25 cellular contexts compared by ENCODE assay signal in the genomic region with DNA sequence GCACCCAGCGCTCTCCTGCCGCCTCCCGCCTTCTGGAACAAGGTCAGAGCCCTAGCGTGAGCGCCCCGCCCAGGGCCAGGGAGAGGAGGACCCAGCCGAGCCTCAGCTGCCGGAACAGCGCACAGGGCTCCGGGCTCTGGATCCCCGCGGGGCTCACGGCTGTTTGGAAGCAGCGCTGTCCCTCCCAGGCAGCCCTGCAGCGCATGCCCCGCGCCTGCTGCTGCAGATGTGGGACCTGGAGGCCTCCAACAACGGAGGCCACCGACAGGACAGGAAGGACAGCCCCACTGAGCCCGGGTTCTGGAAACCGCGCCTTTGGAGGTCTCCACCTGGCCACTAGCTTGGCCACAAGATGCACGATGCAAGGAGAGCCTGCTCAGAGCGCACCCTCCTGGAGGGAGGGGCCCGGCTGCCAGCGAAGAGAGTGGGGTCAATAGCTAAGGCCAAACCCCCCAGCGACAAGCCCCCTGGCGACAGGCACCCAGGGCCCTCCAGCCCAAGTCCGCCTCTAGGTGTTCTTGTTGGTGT. TPM values are rescaled to one million over a fixed set of nuclear protein-coding genes. Genes with fewer than 3 reads are reported as not detected.
DNase-seq lines count a peak whose midpoint lies in the region; ATAC-seq, FAIRE-seq and TF ChIP-seq lines count a peak whose summit lies in the region.
"Had no signal": no experiment of that assay in that cellular context is flagged by ENCODE, and none has a peak within 500 bp of the region (broad histone marks: within the 10 kb centered on the region; RNA-seq: fewer than 3 reads in every experiment).

No MANE protein-coding gene starts in this region.

- H3K4me1 ChIP-seq in liver (ENCODE audit: control insufficient read depth in 4 of 4, insufficient read depth in 4 of 4, low read length in 3 of 4) (no peaks in the 10 kb centered on the region), HepG2 (ENCODE audit: insufficient read depth, low read length) (no peaks in the 10 kb centered on the region), subcutaneous abdominal adipose tissue (ENCODE audit: control insufficient read depth in 5 of 5, insufficient read depth in 5 of 5, low read length in 5 of 5) (no peaks in the 10 kb centered on the region)
- H3K4me1 ChIP-seq: HAP-1 had no signal

- H3K27me3 ChIP-seq in liver (ENCODE audit: control insufficient read depth in 4 of 4, insufficient read depth in 4 of 4, low read length in 3 of 4) (no peaks in the 10 kb centered on the region), HepG2 (ENCODE audit: control insufficient read depth in 1 of 2, insufficient read depth in 2 of 2, low read length in 2 of 2) (no peaks in the 10 kb centered on the region), subcutaneous abdominal adipose tissue (ENCODE audit: control insufficient read depth in 5 of 5, insufficient read depth in 4 of 5, low read length in 5 of 5) (no peaks in the 10 kb centered on the region)

- no peaks in the 10 kb centered on the region for H3K79me2 ChIP-seq in HepG2 (ENCODE audit: insufficient read depth, low read length)

- TF ChIP-seq RAD21 in liver (IDR thresholded peaks at IDR 0.05): no peak
- no peak for TF ChIP-seq RAD21 in HepG2 (CRISPR knock-in tag; IDR thresholded peaks at IDR 0.05)

- H3K4me3 Mint-ChIP-seq in WTC11: no peak overlapping the region
- H3K4me3 Mint-ChIP-seq: CD4-positive, CD25-positive, alpha-beta regulatory T cell; CD8-positive, alpha-beta memory T cell; IgD-negative memory B cell had no signal

- H3K9me3 Mint-ChIP-seq in WTC11: peaks cover 8% of the 10 kb centered on the region

- in situ Hi-C loops in HepG2 (cut with HindIII; ENCODE audit: extremely low pct_ligation_motif_present, low pct_unique_long_range_greater_than_20kb): no loop called here

- no peak for DNase-seq in HepG2 (ENCODE audit: low spot score)
- DNase-seq in WTC11 (ENCODE audit: low spot score): no peak
- DNase-seq: 8988T; C1 segment of cervical spinal cord; CD4-positive, CD25-positive, alpha-beta regulatory T cell; CD8-positive, alpha-beta memory T cell; COR-L47; DMS 273 treated with DMSO at 0.1 percent for 48 hours; DMS53; DND-41; EL; KBM-7 had no signal

- POLR2A ChIA-PET in HepG2 (lab: Yijun Ruan, JAX): no interaction called here
- POLR2A ChIA-PET in WTC11 (lab: Charles Lee): no interaction called here

- no peaks in the 10 kb centered on the region for H4K20me1 ChIP-seq in HepG2 (ENCODE audit: insufficient read depth, low read length)

- no peak for TF ChIP-seq CTCF in liver (IDR thresholded peaks at IDR 0.05; ENCODE audit: low read depth, low read length, missing input control)
- TF ChIP-seq CTCF in HepG2 (CRISPR knock-in tag; IDR thresholded peaks at IDR 0.05): no peak
- no peak for TF ChIP-seq CTCF in WTC11 (IDR thresholded peaks at IDR 0.05)

- H3K27ac ChIP-seq in liver (ENCODE audit: low read depth in 1 of 2, low read length in 2 of 2) (no peak overlapping the region), HepG2 (ENCODE audit: extremely low read length, insufficient read depth, low read length) (no peak overlapping the region), subcutaneous abdominal adipose tissue (ENCODE audit: low read depth, low read length) (no peak overlapping the region)

- BruUV-seq in HepG2 (replicated peaks; lab: Mats Ljungman, UMichigan): no TSS peak

- TF ChIP-seq EP300 in HepG2 (IDR thresholded peaks at IDR 0.05; ENCODE audit: low read depth in 2 of 2, low read length in 2 of 2) (no peak), HepG2 (CRISPR knock-in tag; IDR thresholded peaks at IDR 0.05; ENCODE audit: borderline replicate concordance) (no peak)

- intact Hi-C loops in HepG2 (cut with micrococcal nuclease; ENCODE audit: unreplicated experiment): no loop called here

- no peak overlapping the region for H2AFZ ChIP-seq in HepG2 (ENCODE audit: low read length)

- H3K4me3 ChIP-seq in liver (ENCODE audit: low read depth in 1 of 3, low read length in 3 of 3) (peak overlapping the region in 2 of 3 donors; percentile 42 to 55), HepG2 (replicated peaks in 1 of 3; ENCODE audit: insufficient read depth in 1 of 3, low read depth in 2 of 3, low read length in 3 of 3) (no peak overlapping the region), subcutaneous abdominal adipose tissue (ENCODE audit: low read depth in 1 of 5, low read length in 5 of 5) (peak overlapping the region in 3 of 5 donors; percentile 17 to 54 (median 27))
- H3K4me3 ChIP-seq: HAP-1 had no signal

- FAIRE-seq in HepG2 (lab: Jason Lieb, UNC): no peak
- FAIRE-seq: GM12891, GM18507, H1 had no signal

- CTCF ChIA-PET in HepG2 (lab: Yijun Ruan, JAX; ENCODE audit: low intra/inter-chr PET ratio, low total read pairs): no interaction called here
- CTCF ChIA-PET in WTC11 (lab: Charles Lee): interaction anchor here (1.9 kb wide), 1 partner anchor 30 kb away, joined by 5 read pairs; no protein-coding TSS in a partner anchor

- 94% methylated on average over 29 of the region's 29 CpGs for WGBS in liver
- no CpG with 5 or more reads among the region's 29 CpGs for WGBS in HepG2 (ENCODE audit: low lambda C conversion rate)

- H3K9ac ChIP-seq in liver (ENCODE audit: low read depth in 1 of 2, low read length in 2 of 2): no peak overlapping the region
- no peak overlapping the region for H3K9ac ChIP-seq in HepG2 (ENCODE audit: insufficient read depth, low read depth, low read length)
- no peak overlapping the region for H3K9ac ChIP-seq in subcutaneous abdominal adipose tissue (ENCODE audit: low read length in 5 of 5)

- peaks cover 21 to 61% (median 57%) of the 10 kb centered on the region in 4 donors for H3K9me3 ChIP-seq in liver (ENCODE audit: control insufficient read depth in 4 of 4, low read length in 3 of 4)
- peaks cover 88% of the 10 kb centered on the region for H3K9me3 ChIP-seq in HepG2 (ENCODE audit: low read length)
- peaks cover 14 to 81% (median 73%) of the 10 kb centered on the region in 5 donors for H3K9me3 ChIP-seq in subcutaneous abdominal adipose tissue (ENCODE audit: control insufficient read depth in 5 of 5, low read length in 5 of 5)
- H3K9me3 ChIP-seq: HAP-1 had no signal

- peaks cover 21% of the 10 kb centered on the region for H3K36me3 Mint-ChIP-seq in WTC11

- peaks cover 0 to 13% (median 0%) of the 10 kb centered on the region in 4 donors for H3K36me3 ChIP-seq in liver (ENCODE audit: control insufficient read depth in 4 of 4, insufficient read depth in 3 of 4, low read depth in 1 of 4, low read length in 3 of 4)
- H3K36me3 ChIP-seq in HepG2 (replicated peaks in 1 of 2; ENCODE audit: control insufficient read depth in 1 of 2, insufficient read depth in 2 of 2, low read length in 2 of 2): no peaks in the 10 kb centered on the region
- H3K36me3 ChIP-seq in subcutaneous abdominal adipose tissue (ENCODE audit: control insufficient read depth in 5 of 5, insufficient read depth in 5 of 5, low read length in 5 of 5): peaks cover 0 to 47% (median 40%) of the 10 kb centered on the region in 5 donors
- H3K36me3 ChIP-seq: HAP-1 had no signal

- TF ChIP-seq POLR2A in HepG2 (IDR thresholded peaks at IDR 0.05; ENCODE audit: insufficient read depth in 1 of 2, low read depth in 2 of 2, low read length in 2 of 2): no peak

- peaks cover 5% of the 10 kb centered on the region for H3K27me3 Mint-ChIP-seq in WTC11 (ENCODE audit: low read depth)
- H3K27me3 Mint-ChIP-seq: CD4-positive, CD25-positive, alpha-beta regulatory T cell; CD8-positive, alpha-beta memory T cell; IgD-negative memory B cell had no signal

- no peaks in the 10 kb centered on the region for H3K4me1 Mint-ChIP-seq in WTC11
- H3K4me1 Mint-ChIP-seq: CD4-positive, CD25-positive, alpha-beta regulatory T cell; CD8-positive, alpha-beta memory T cell had no signal

- ATAC-seq in HepG2 (no peak), WTC11 (peak; percentile 18; the same call in 1 of the 2 replicates), GM18511 (IDR thresholded peaks at IDR 0.05; ENCODE audit: unreplicated experiment) (no peak), GM18909 (IDR thresholded peaks at IDR 0.05; ENCODE audit: poor library complexity, unreplicated experiment) (no peak), HG03196 (IDR thresholded peaks at IDR 0.05; ENCODE audit: unreplicated experiment) (no peak)

- H3K27ac Mint-ChIP-seq in WTC11: no peak overlapping the region
- H3K27ac Mint-ChIP-seq: CD4-positive, CD25-positive, alpha-beta regulatory T cell; IgD-negative memory B cell had no signal

- H3K4me2 ChIP-seq in HepG2 (ENCODE audit: low read depth, low read length): no peak overlapping the region

RNA-seq across cellular contexts. Expression of gene ZSCAN18, which starts 12.6 kb away (rescaled TPM):
- 10 to 100 TPM; 13.1 to 21.7 TPM for total RNA-seq in liver
- polyA plus RNA-seq in liver: 10 to 100 TPM in 1 of 2 donors, 1 to 10 TPM in 1; 2.1 to 10.3 TPM
- total RNA-seq in HepG2 (2016; rRNA removed; fragmentation: Illumina TruSeq; extraction: Trizol): not detected in 2 replicates
- not detected in 2 replicates for total RNA-seq in HepG2 (2016; cell fraction: cytosol; rRNA removed; fragmentation: Illumina TruSeq; extraction: Trizol; ENCODE audit: low read depth)
- total RNA-seq in HepG2 (2016; cell fraction: insoluble cytoplasmic fraction; rRNA removed; fragmentation: Illumina TruSeq; extraction: Trizol): not detected in 2 replicates
- not detected in 2 replicates for total RNA-seq in HepG2 (2016; cell fraction: membrane; rRNA removed; fragmentation: Illumina TruSeq; extraction: Trizol)
- total RNA-seq in HepG2 (2016; cell fraction: nucleus; rRNA removed; fragmentation: Illumina TruSeq; extraction: Trizol): not detected in 2 replicates
- polyA plus RNA-seq in HepG2 (2011; rRNA removed): 0.10 TPM in 1 of 2 replicates, not detected in the other
- not detected in 2 replicates for polyA plus RNA-seq in HepG2 (2011; cell fraction: cytosol; rRNA removed)
- polyA plus RNA-seq in HepG2 (2011; cell fraction: nucleus; rRNA removed): not detected in 2 replicates
- polyA plus RNA-seq in HepG2 (2012): not detected in 2 replicates
- polyA plus RNA-seq in HepG2 (2016; cell fraction: cytosol; fragmentation: Illumina TruSeq; extraction: Trizol; ENCODE audit: low read depth): not detected in 2 replicates
- not detected in 2 replicates for polyA plus RNA-seq in HepG2 (2016; cell fraction: insoluble cytoplasmic fraction; fragmentation: Illumina TruSeq; extraction: Trizol; ENCODE audit: low read depth)
- polyA plus RNA-seq in HepG2 (2016; cell fraction: membrane; fragmentation: Illumina TruSeq; extraction: Trizol; ENCODE audit: low read depth): not detected in 2 replicates
- not detected in 2 replicates for polyA plus RNA-seq in HepG2 (2016; cell fraction: nucleus; fragmentation: Illumina TruSeq; extraction: Trizol; ENCODE audit: insufficient read depth, low read depth)
- polyA minus RNA-seq in HepG2 (2011; rRNA and poly(A)+ RNA removed; ENCODE audit: low replicate concordance): not detected in 2 replicates
- polyA minus RNA-seq in HepG2 (2011; cell fraction: cytosol; rRNA and poly(A)+ RNA removed): not detected in 2 replicates
- polyA minus RNA-seq in HepG2 (2011; cell fraction: nucleus; rRNA and poly(A)+ RNA removed): not detected in 2 replicates
- total RNA-seq in WTC11 (2021): 55.9 to 65.5 TPM (median 64.8 TPM) in 3 replicates

RNA-seq across cellular contexts. Expression of gene ZNF135, which starts 26.3 kb away (rescaled TPM):
- total RNA-seq in liver (1 to 10 TPM in 1 of 2 donors, under 1 TPM in 1; 0.42 to 1.5 TPM), HepG2 (2016; rRNA removed; fragmentation: Illumina TruSeq; extraction: Trizol) (not detected in 2 replicates), WTC11 (2021) (5.6 to 8.0 TPM (median 7.2 TPM) in 3 replicates)
- polyA plus RNA-seq in liver (under 1 TPM; 0.31 to 0.42 TPM), HepG2 (2011; rRNA removed) (not detected in 2 replicates)
- total RNA-seq in HepG2 (2016; cell fraction: cytosol; rRNA removed; fragmentation: Illumina TruSeq; extraction: Trizol; ENCODE audit: low read depth): not detected in 2 replicates
- not detected in 2 replicates for total RNA-seq in HepG2 (2016; cell fraction: insoluble cytoplasmic fraction; rRNA removed; fragmentation: Illumina TruSeq; extraction: Trizol)
- total RNA-seq in HepG2 (2016; cell fraction: membrane; rRNA removed; fragmentation: Illumina TruSeq; extraction: Trizol): not detected in 2 replicates
- not detected in 2 replicates for total RNA-seq in HepG2 (2016; cell fraction: nucleus; rRNA removed; fragmentation: Illumina TruSeq; extraction: Trizol)
- not detected in 2 replicates for polyA plus RNA-seq in HepG2 (2011; cell fraction: cytosol; rRNA removed)
- polyA plus RNA-seq in HepG2 (2011; cell fraction: nucleus; rRNA removed): not detected in 2 replicates
- not detected in 2 replicates for polyA plus RNA-seq in HepG2 (2012)
- polyA plus RNA-seq in HepG2 (2016; cell fraction: cytosol; fragmentation: Illumina TruSeq; extraction: Trizol; ENCODE audit: low read depth): not detected in 2 replicates
- polyA plus RNA-seq in HepG2 (2016; cell fraction: insoluble cytoplasmic fraction; fragmentation: Illumina TruSeq; extraction: Trizol; ENCODE audit: low read depth): not detected in 2 replicates
- polyA plus RNA-seq in HepG2 (2016; cell fraction: membrane; fragmentation: Illumina TruSeq; extraction: Trizol; ENCODE audit: low read depth): not detected in 2 replicates
- not detected in 2 replicates for polyA plus RNA-seq in HepG2 (2016; cell fraction: nucleus; fragmentation: Illumina TruSeq; extraction: Trizol; ENCODE audit: insufficient read depth, low read depth)
- not detected in 2 replicates for polyA minus RNA-seq in HepG2 (2011; rRNA and poly(A)+ RNA removed; ENCODE audit: low replicate concordance)
- not detected in 2 replicates for polyA minus RNA-seq in HepG2 (2011; cell fraction: cytosol; rRNA and poly(A)+ RNA removed)
- not detected in 2 replicates for polyA minus RNA-seq in HepG2 (2011; cell fraction: nucleus; rRNA and poly(A)+ RNA removed)
- total RNA-seq: G401, HT1080 had no signal

RNA-seq across cellular contexts. Expression of gene ZSCAN1, which starts 51.6 kb away (rescaled TPM):
- total RNA-seq in liver (not detected), HepG2 (2016; rRNA removed; fragmentation: Illumina TruSeq; extraction: Trizol) (not detected in 2 replicates), WTC11 (2021) (0.69 to 1.3 TPM (median 0.78 TPM) in 3 replicates)
- polyA plus RNA-seq in liver (under 1 TPM in 1 of 2 donors, not detected in 1; 0.13 TPM), HepG2 (2011; rRNA removed) (not detected in 2 replicates)
- not detected in 2 replicates for total RNA-seq in HepG2 (2016; cell fraction: cytosol; rRNA removed; fragmentation: Illumina TruSeq; extraction: Trizol; ENCODE audit: low read depth)
- total RNA-seq in HepG2 (2016; cell fraction: insoluble cytoplasmic fraction; rRNA removed; fragmentation: Illumina TruSeq; extraction: Trizol): not detected in 2 replicates
- total RNA-seq in HepG2 (2016; cell fraction: membrane; rRNA removed; fragmentation: Illumina TruSeq; extraction: Trizol): not detected in 2 replicates
- total RNA-seq in HepG2 (2016; cell fraction: nucleus; rRNA removed; fragmentation: Illumina TruSeq; extraction: Trizol): not detected in 2 replicates
- not detected in 2 replicates for polyA plus RNA-seq in HepG2 (2011; cell fraction: cytosol; rRNA removed)
- polyA plus RNA-seq in HepG2 (2011; cell fraction: nucleus; rRNA removed): not detected in 2 replicates
- not detected in 2 replicates for polyA plus RNA-seq in HepG2 (2012)
- polyA plus RNA-seq in HepG2 (2016; cell fraction: cytosol; fragmentation: Illumina TruSeq; extraction: Trizol; ENCODE audit: low read depth): not detected in 2 replicates
- not detected in 2 replicates for polyA plus RNA-seq in HepG2 (2016; cell fraction: insoluble cytoplasmic fraction; fragmentation: Illumina TruSeq; extraction: Trizol; ENCODE audit: low read depth)
- not detected in 2 replicates for polyA plus RNA-seq in HepG2 (2016; cell fraction: membrane; fragmentation: Illumina TruSeq; extraction: Trizol; ENCODE audit: low read depth)
- not detected in 2 replicates for polyA plus RNA-seq in HepG2 (2016; cell fraction: nucleus; fragmentation: Illumina TruSeq; extraction: Trizol; ENCODE audit: insufficient read depth, low read depth)
- not detected in 2 replicates for polyA minus RNA-seq in HepG2 (2011; rRNA and poly(A)+ RNA removed; ENCODE audit: low replicate concordance)
- not detected in 2 replicates for polyA minus RNA-seq in HepG2 (2011; cell fraction: cytosol; rRNA and poly(A)+ RNA removed)
- not detected in 2 replicates for polyA minus RNA-seq in HepG2 (2011; cell fraction: nucleus; rRNA and poly(A)+ RNA removed)
- total RNA-seq: CD4-positive, CD25-positive, alpha-beta regulatory T cell; CD8-positive, alpha-beta memory T cell; G401; HT1080 had no signal
- polyA plus RNA-seq: AG04450; CD4-positive, CD25-positive, alpha-beta regulatory T cell; CD8-positive, alpha-beta memory T cell; IgD-negative memory B cell had no signal

Comparison
In these comparisons a context has a peak if more than half of its experiments do, and no peak if none do; other contexts are left out.
1. H3K4me3 ChIP-seq: peak in liver (2 of 3) and subcutaneous abdominal adipose tissue (3 of 5); none in HepG2 (0 of 3).
2. RNA of gene ZSCAN18, which starts 12.6 kb away (total RNA-seq): 55.9 to 65.5 TPM in WTC11 and 13.1 to 21.7 TPM in liver; not detected in HepG2; every median in the first group is over 10 times any median in the second.